In the genomic region with DNA sequence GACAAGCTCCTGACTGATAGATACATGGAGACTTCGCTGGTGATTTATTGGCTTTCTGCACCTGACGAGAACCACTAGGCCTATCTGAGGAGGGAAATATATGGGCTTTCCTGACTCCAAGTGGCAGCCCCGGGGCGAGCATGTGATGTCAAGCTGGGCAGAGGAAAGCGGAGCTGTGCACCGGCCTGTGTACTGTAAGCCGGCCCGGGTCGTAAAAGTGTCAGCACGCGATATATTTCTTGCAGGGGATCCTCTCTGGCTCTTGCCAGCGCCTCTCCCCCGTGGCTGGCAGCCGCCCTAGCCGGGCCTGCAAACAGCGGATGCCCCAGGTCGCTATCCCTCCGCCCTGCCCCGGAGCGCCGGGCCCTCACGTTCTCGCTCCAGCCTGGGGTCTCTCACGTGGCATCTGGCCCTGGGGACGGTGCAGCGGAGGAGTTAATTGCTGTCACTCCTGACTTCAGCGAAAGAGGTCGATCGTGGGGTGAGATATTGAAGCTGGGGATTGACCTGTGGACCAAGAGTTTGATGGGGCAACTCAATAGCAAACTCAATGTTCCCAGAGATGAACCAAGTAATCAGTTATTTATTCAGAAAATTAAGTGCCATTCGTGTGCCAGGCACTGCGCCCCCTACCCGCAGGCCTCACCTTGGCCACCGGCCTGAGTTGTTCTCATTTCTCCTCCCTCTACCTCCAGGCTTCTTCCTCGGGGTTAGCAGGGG, we compare ENCODE assay signal across 8 cellular contexts. TPM values are rescaled to one million over a fixed set of nuclear protein-coding genes. Genes with fewer than 3 reads are reported as not detected.
DNase-seq lines count a peak whose midpoint lies in the region; ATAC-seq and TF ChIP-seq lines count a peak whose summit lies in the region.

No MANE protein-coding gene starts in this region.

- WGBS in liver, result 4% methylated on average over 34 of the region's 34 CpGs

- TF ChIP-seq CTCF in Caco-2 (IDR thresholded peaks at IDR 0.05; ENCODE audit: insufficient read depth in 1 of 2, low read depth in 1 of 2, low read length in 1 of 2, severe bottlenecking in 1 of 2, unreplicated experiment in 1 of 2) (peak in 1 of 2 experiments; percentile 27), liver (IDR thresholded peaks at IDR 0.05; ENCODE audit: low read depth, low read length, missing input control) (peak; percentile 42)

- H3K36me3 Mint-ChIP-seq in Caco-2 (ENCODE audit: insufficient read depth, unreplicated experiment) (no peaks in the 10 kb centered on the region), T-cell (no peaks in the 10 kb centered on the region)

- H3K27ac Mint-ChIP-seq in Caco-2 (ENCODE audit: unreplicated experiment) (no peak overlapping the region), T-cell (no peak overlapping the region)

- no peaks in the 10 kb centered on the region for H3K4me1 Mint-ChIP-seq in Caco-2 (ENCODE audit: low read depth, unreplicated experiment)
- H3K4me1 Mint-ChIP-seq in T-cell, result peaks cover 18 to 22% (median 18%) of the 10 kb centered on the region in 3 donors

- H3K4me3 Mint-ChIP-seq in Caco-2 (ENCODE audit: unreplicated experiment) (peak overlapping the region; percentile 62), T-cell (peak overlapping the region; percentile 71 to 85 (median 83))

- H3K9ac ChIP-seq in liver (ENCODE audit: low read depth in 1 of 2, low read length in 2 of 2), result peak overlapping the region; percentile 20 to 42

- peak overlapping the region; percentile 67 to 83 for H3K27ac ChIP-seq in liver (ENCODE audit: low read depth in 1 of 2, low read length in 2 of 2)

- BruUV-seq in Caco-2 (replicated peaks; lab: Mats Ljungman, UMichigan), result TSS peak; percentile 24

- H3K9me3 ChIP-seq in Caco-2 (no peaks in the 10 kb centered on the region), liver (ENCODE audit: control insufficient read depth in 4 of 4, low read length in 3 of 4) (no peaks in the 10 kb centered on the region)

- intact Hi-C loops in Caco-2 (cut with micrococcal nuclease; ENCODE audit: unreplicated experiment), result no loop called here

- POLR2A ChIA-PET in Caco-2 (lab: Charles Lee) (no interaction called here), T-cell (lab: Charles Lee) (no interaction called here)

- no peaks in the 10 kb centered on the region for H3K9me3 Mint-ChIP-seq in Caco-2 (ENCODE audit: unreplicated experiment)
- H3K9me3 Mint-ChIP-seq in T-cell, result no peaks in the 10 kb centered on the region

- peak in 1 of 2 donors; percentile 52 for TF ChIP-seq RAD21 in liver (IDR thresholded peaks at IDR 0.05)

- H3K36me3 ChIP-seq in Caco-2 (ENCODE audit: control insufficient read depth, insufficient read depth, low read length), result no peaks in the 10 kb centered on the region
- H3K36me3 ChIP-seq in liver (ENCODE audit: control insufficient read depth in 4 of 4, insufficient read depth in 3 of 4, low read depth in 1 of 4, low read length in 3 of 4), result no peaks in the 10 kb centered on the region

- DNase-seq in Caco-2 (peak; percentile 40 to 72), HK-2 (ENCODE audit: unreplicated experiment) (peak; percentile 21), T-cell (peak in 17 of 34 experiments; percentile 1 to 28 (median 12)), dermis blood vessel endothelial cell (peak; percentile 52), mesenteric fat pad (ENCODE audit: low spot score) (no peak)
- peak; percentile 1 for DNase-seq in stimulated activated CD8-positive, alpha-beta memory T cell treated with anti-CD3 and anti-CD28 coated beads, Interleukin-12 subunit alpha, Interleukin-12 subunit beta, amount 100 ng/mL, for 4 hours (ENCODE audit: low read depth)

- ATAC-seq in T-cell (replicated peaks in 1 of 4) (peak; percentile 47 to 62 (median 56)), HG03108 (IDR thresholded peaks at IDR 0.05; ENCODE audit: unreplicated experiment) (no peak)

- H3K4me1 ChIP-seq in Caco-2 (no peaks in the 10 kb centered on the region), liver (ENCODE audit: control insufficient read depth in 4 of 4, insufficient read depth in 4 of 4, low read length in 3 of 4) (peaks cover 6 to 82% (median 61%) of the 10 kb centered on the region in 4 donors)

- CTCF ChIA-PET in Caco-2 (lab: Charles Lee), result no interaction called here
- CTCF ChIA-PET in T-cell (lab: Charles Lee), result interaction anchor here (0.6 to 1.3 kb wide), 3 partner anchors 19 to 397 kb away, joined by 3 to 6 read pairs (median 3); no protein-coding TSS in a partner anchor

- H3K27me3 ChIP-seq in Caco-2 (replicated peaks; ENCODE audit: control insufficient read depth, insufficient read depth, low read length), result no peaks in the 10 kb centered on the region
- H3K27me3 ChIP-seq in liver (ENCODE audit: control insufficient read depth in 4 of 4, insufficient read depth in 4 of 4, low read length in 3 of 4), result no peaks in the 10 kb centered on the region

- H3K4me3 ChIP-seq in Caco-2 (ENCODE audit: low read depth, low read length) (peak overlapping the region; percentile 34), liver (ENCODE audit: low read depth in 1 of 3, low read length in 3 of 3) (peak overlapping the region; percentile 25 to 55 (median 40))

- H3K27me3 Mint-ChIP-seq in Caco-2 (ENCODE audit: insufficient read depth, unreplicated experiment) (no peaks in the 10 kb centered on the region), T-cell (peaks cover 7 to 12% of the 10 kb centered on the region in 2 donors)

TF ChIP-seq in liver, 16 proteins besides CTCF, POLR2A, EP300 and RAD21:
- TF ChIP-seq GABPA (IDR thresholded peaks at IDR 0.05 in 1 of 2, conservative IDR thresholded peaks at IDR 0.05 in 1 of 2) (no peak), HNF4A (conservative IDR thresholded peaks at IDR 0.05) (peak; percentile 90 to 96), YY1 (IDR thresholded peaks at IDR 0.05) (no peak), NR2F2 (IDR thresholded peaks at IDR 0.05) (peak; percentile 22), RXRA (IDR thresholded peaks at IDR 0.05) (peak; percentile 68 to 85), FOXA2 (IDR thresholded peaks at IDR 0.05) (no peak), TAF1 (conservative IDR thresholded peaks at IDR 0.05) (no peak), EGR1 (IDR thresholded peaks at IDR 0.05; ENCODE audit: low read depth in 2 of 2) (no peak), FOXA1 (IDR thresholded peaks at IDR 0.05) (no peak), JUND (IDR thresholded peaks at IDR 0.05) (peak in 1 of 2 donors; percentile 48), SP1 (IDR thresholded peaks at IDR 0.05) (peak; percentile 76), HNF4G (IDR thresholded peaks at IDR 0.05) (peak; percentile 69)
- TF ChIP-seq, protein P1, sequence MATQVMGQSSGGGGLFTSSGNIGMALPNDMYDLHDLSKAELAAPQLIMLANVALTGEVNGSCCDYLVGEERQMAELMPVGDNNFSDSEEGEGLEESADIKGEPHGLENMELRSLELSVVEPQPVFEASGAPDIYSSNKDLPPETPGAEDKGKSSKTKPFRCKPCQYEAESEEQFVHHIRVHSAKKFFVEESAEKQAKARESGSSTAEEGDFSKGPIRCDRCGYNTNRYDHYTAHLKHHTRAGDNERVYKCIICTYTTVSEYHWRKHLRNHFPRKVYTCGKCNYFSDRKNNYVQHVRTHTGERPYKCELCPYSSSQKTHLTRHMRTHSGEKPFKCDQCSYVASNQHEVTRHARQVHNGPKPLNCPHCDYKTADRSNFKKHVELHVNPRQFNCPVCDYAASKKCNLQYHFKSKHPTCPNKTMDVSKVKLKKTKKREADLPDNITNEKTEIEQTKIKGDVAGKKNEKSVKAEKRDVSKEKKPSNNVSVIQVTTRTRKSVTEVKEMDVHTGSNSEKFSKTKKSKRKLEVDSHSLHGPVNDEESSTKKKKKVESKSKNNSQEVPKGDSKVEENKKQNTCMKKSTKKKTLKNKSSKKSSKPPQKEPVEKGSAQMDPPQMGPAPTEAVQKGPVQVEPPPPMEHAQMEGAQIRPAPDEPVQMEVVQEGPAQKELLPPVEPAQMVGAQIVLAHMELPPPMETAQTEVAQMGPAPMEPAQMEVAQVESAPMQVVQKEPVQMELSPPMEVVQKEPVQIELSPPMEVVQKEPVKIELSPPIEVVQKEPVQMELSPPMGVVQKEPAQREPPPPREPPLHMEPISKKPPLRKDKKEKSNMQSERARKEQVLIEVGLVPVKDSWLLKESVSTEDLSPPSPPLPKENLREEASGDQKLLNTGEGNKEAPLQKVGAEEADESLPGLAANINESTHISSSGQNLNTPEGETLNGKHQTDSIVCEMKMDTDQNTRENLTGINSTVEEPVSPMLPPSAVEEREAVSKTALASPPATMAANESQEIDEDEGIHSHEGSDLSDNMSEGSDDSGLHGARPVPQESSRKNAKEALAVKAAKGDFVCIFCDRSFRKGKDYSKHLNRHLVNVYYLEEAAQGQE (IDR thresholded peaks at IDR 0.05), result no peak
- TF ChIP-seq, protein P2, sequence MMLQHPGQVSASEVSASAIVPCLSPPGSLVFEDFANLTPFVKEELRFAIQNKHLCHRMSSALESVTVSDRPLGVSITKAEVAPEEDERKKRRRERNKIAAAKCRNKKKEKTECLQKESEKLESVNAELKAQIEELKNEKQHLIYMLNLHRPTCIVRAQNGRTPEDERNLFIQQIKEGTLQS (IDR thresholded peaks at IDR 0.05), result no peak
- TF ChIP-seq, protein P3, sequence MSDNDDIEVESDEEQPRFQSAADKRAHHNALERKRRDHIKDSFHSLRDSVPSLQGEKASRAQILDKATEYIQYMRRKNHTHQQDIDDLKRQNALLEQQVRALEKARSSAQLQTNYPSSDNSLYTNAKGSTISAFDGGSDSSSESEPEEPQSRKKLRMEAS (IDR thresholded peaks at IDR 0.05), result peak; percentile 16
- TF ChIP-seq, protein P4, sequence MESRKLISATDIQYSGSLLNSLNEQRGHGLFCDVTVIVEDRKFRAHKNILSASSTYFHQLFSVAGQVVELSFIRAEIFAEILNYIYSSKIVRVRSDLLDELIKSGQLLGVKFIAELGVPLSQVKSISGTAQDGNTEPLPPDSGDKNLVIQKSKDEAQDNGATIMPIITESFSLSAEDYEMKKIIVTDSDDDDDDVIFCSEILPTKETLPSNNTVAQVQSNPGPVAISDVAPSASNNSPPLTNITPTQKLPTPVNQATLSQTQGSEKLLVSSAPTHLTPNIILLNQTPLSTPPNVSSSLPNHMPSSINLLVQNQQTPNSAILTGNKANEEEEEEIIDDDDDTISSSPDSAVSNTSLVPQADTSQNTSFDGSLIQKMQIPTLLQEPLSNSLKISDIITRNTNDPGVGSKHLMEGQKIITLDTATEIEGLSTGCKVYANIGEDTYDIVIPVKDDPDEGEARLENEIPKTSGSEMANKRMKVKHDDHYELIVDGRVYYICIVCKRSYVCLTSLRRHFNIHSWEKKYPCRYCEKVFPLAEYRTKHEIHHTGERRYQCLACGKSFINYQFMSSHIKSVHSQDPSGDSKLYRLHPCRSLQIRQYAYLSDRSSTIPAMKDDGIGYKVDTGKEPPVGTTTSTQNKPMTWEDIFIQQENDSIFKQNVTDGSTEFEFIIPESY (IDR thresholded peaks at IDR 0.05), result no peak

RNA-seq across cellular contexts. Expression of a gene that starts 41.0 kb away (rescaled TPM):
- 0.27 and 0.39 TPM in 2 replicates for total RNA-seq in Caco-2 (2022)
- not detected for total RNA-seq in T-cell
- total RNA-seq in dermis blood vessel endothelial cell, result not detected in 2 replicates
- 100 to 1,000 TPM in 1 of 2 donors, 1 to 10 TPM in 1; 8.2 to 377 TPM for total RNA-seq in liver
- polyA plus RNA-seq in liver, result 100 to 1,000 TPM in 1 of 2 donors, 10 to 100 TPM in 1; 64.1 to 236 TPM
- total RNA-seq in mesenteric fat pad, result not detected
